In the genomic region with DNA sequence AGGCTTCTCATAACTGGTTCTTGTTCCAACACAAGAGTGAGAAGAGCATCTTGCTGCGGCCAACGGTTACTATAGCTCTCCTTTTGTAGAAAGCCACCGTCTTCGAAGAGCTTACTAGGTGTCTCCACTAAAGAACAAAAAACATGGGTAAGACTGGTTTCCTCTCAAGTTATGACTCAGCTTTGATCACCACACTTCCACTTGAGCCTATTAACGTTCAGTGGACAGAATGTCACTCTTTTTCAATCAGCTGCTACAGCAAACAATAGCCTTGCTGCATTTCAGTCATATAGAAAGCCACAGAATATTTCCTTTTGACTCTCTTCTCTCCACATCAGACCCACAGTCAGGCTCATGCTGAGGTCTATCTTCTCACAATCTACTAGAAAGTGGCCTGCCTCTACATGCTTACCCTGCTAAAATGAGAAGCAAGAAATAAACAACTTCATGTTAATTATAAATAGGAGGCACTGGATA, we compare ENCODE assay signal across 8 cellular contexts.
DNase-seq lines count a peak whose midpoint lies in the region; ATAC-seq lines count a peak whose summit lies in the region.

No MANE protein-coding gene starts in this region.

- peak; percentile 3 for DNase-seq in activated CD8-positive, alpha-beta memory T cell treated with anti-CD3 and anti-CD28 coated beads, Interleukin-2, amount 50 U/mL, for 1 hour (ENCODE audit: extremely low read depth)
- no peak for DNase-seq in activated CD8-positive, alpha-beta memory T cell treated with anti-CD3 and anti-CD28 coated beads, Interleukin-2, amount 50 U/mL, for 48 hours
- DNase-seq in T-cell = peak in 19 of 34 experiments; percentile 2 to 36 (median 14)
- no peak for DNase-seq in memory B cell (ENCODE audit: low spot score in 2 of 2)
- no peak for DNase-seq in NCI-H187 treated with DMSO at 0.1 percent for 48 hours (lab: John Stamatoyannopoulos, UW)
- no peak for DNase-seq in NCI-H526 (lab: John Stamatoyannopoulos, UW)
- DNase-seq in KBM-7 = no peak

- H3K36me3 Mint-ChIP-seq in T-cell = no peaks in the 10 kb centered on the region
- H3K36me3 Mint-ChIP-seq in memory B cell = no peaks in the 10 kb centered on the region

- peaks cover 1 to 3% of the 10 kb centered on the region in 2 donors for H3K27me3 Mint-ChIP-seq in T-cell
- H3K27me3 Mint-ChIP-seq in memory B cell = no peaks in the 10 kb centered on the region

- H3K27ac Mint-ChIP-seq in T-cell = peak overlapping the region; percentile 80 to 81
- peak overlapping the region; percentile 4 for H3K27ac Mint-ChIP-seq in memory B cell

- peak; percentile 92 for ATAC-seq in HG02852 (IDR thresholded peaks at IDR 0.05; ENCODE audit: unreplicated experiment)
- ATAC-seq in T-cell (replicated peaks in 1 of 4) = peak; percentile 62 to 82 (median 69)
- no peak for ATAC-seq in memory B cell (ENCODE audit: low read depth)

- H3K9me3 Mint-ChIP-seq in T-cell (no peaks in the 10 kb centered on the region), memory B cell (no peaks in the 10 kb centered on the region)

- H3K4me3 Mint-ChIP-seq in T-cell (peak overlapping the region in 1 of 3 donors; percentile 14), memory B cell (no peak overlapping the region)

- POLR2A ChIA-PET in T-cell (lab: Charles Lee) = interaction anchor here in 1 of 2 donors (0.6 kb wide), 1 partner anchor 18 kb away, joined by 3 read pairs; no protein-coding TSS in a partner anchor

- H3K4me1 Mint-ChIP-seq in T-cell (peaks cover 66 to 79% (median 71%) of the 10 kb centered on the region in 3 donors), memory B cell (peaks cover 7% of the 10 kb centered on the region)

- CTCF ChIA-PET in T-cell (lab: Charles Lee) = interaction anchor here in 1 of 2 donors (1.2 kb wide), 1 partner anchor 577 kb away, joined by 3 read pairs; no protein-coding TSS in a partner anchor

- in situ Hi-C loops in KBM-7 (cut with MboI; ENCODE audit: low pct_unique_long_range_greater_than_20kb, low sequenced_read_pairs) = no loop called here

Comparison
In these comparisons a context has a peak if more than half of its experiments do, and no peak if none do; other contexts are left out.
1. DNase-seq: peak in activated CD8-positive, alpha-beta memory T cell treated with anti-CD3 and anti-CD28 coated beads, Interleukin-2, amount 50 U/mL, for 1 hour (single experiment) and T-cell (19 of 34); none in activated CD8-positive, alpha-beta memory T cell treated with anti-CD3 and anti-CD28 coated beads, Interleukin-2, amount 50 U/mL, for 48 hours (single experiment), memory B cell (0 of 2), NCI-H187 treated with DMSO at 0.1 percent for 48 hours (single experiment), NCI-H526 (0 of 2) and KBM-7 (single experiment).